In genomic region chr15:98941595-98942255, GRCh38 we compare ENCODE assay signal across 20 cellular contexts.
DNase-seq lines count a peak whose midpoint lies in the region; ATAC-seq and TF ChIP-seq lines count a peak whose summit lies in the region.
"Had no signal": no experiment of that assay in that cellular context is flagged by ENCODE, and none has a peak within 500 bp of the region (broad histone marks: within the 10 kb centered on the region; RNA-seq: fewer than 3 reads in every experiment).

No MANE protein-coding gene starts in this region.

- H2AFZ ChIP-seq in GM23248, result no peak overlapping the region

- DNase-seq in GM23248, result no peak
- DNase-seq in amniotic epithelial cell (ENCODE audit: low read depth), result peak; percentile 63
- no peak for DNase-seq in nephron progenitor cell
- no peak for DNase-seq in transverse colon
- no peak for DNase-seq in stomach
- DNase-seq: activated CD4-positive, alpha-beta memory T cell treated with anti-CD3 and anti-CD28 coated beads for 36 hours; activated CD4-positive, CD25-positive, alpha-beta regulatory T cell; amygdala; caudate nucleus; CD8-positive, alpha-beta T cell; dorsolateral prefrontal cortex; foreskin keratinocyte; mesenchymal stem cell; natural killer cell; NCI-H2029; stimulated activated CD4-positive, alpha-beta T cell treated with anti-CD3 and anti-CD28 coated beads, Interleukin-12 subunit alpha, Interleukin-12 subunit beta, amount 100 ng/mL, for 4 hours had no signal

- H3K9me3 Mint-ChIP-seq in nephron progenitor cell, result no peaks in the 10 kb centered on the region
- H3K9me3 Mint-ChIP-seq: activated CD4-positive, alpha-beta memory T cell treated with anti-CD3 and anti-CD28 coated beads for 36 hours; CD8-positive, alpha-beta T cell; natural killer cell; T-helper 2 cell treated with Interferon-gamma antibody and Interleukin-4, amounts not matched to agents 5 μg/mL and 100 μg/mL, for 36 hours had no signal

- peaks cover 77% of the 10 kb centered on the region for H3K36me3 Mint-ChIP-seq in nephron progenitor cell (ENCODE audit: low read depth)

- H3K4me3 ChIP-seq in GM23248 (no peak overlapping the region), transverse colon (no peak overlapping the region), stomach (no peak overlapping the region)
- H3K4me3 ChIP-seq: dorsolateral prefrontal cortex had no signal

- no peaks in the 10 kb centered on the region for H3K79me2 ChIP-seq in GM23248 (ENCODE audit: insufficient read depth)

- peaks cover 4% of the 10 kb centered on the region for H3K27me3 Mint-ChIP-seq in nephron progenitor cell (ENCODE audit: low read depth, poor library complexity)
- H3K27me3 Mint-ChIP-seq: activated CD4-positive, alpha-beta memory T cell treated with anti-CD3 and anti-CD28 coated beads for 36 hours had no signal

- no peak overlapping the region for H3K4me3 Mint-ChIP-seq in nephron progenitor cell
- H3K4me3 Mint-ChIP-seq: activated CD4-positive, alpha-beta memory T cell treated with anti-CD3 and anti-CD28 coated beads for 36 hours; CD8-positive, alpha-beta T cell; natural killer cell; T-helper 2 cell treated with Interferon-gamma antibody and Interleukin-4, amounts not matched to agents 5 μg/mL and 100 μg/mL, for 36 hours had no signal

- H3K9me2 ChIP-seq in GM23248 (ENCODE audit: insufficient read depth), result no peaks in the 10 kb centered on the region

- peaks cover 65% of the 10 kb centered on the region for H3K36me3 ChIP-seq in GM23248 (ENCODE audit: low read depth)
- peaks cover 0 to 16% (median 2%) of the 10 kb centered on the region in 4 donors for H3K36me3 ChIP-seq in transverse colon
- H3K36me3 ChIP-seq in stomach, result peaks cover 30 to 94% (median 81%) of the 10 kb centered on the region in 4 donors

- H3K4me2 ChIP-seq in GM23248 (ENCODE audit: unreplicated experiment), result no peak overlapping the region
- H3K4me2 ChIP-seq: KMS-11 had no signal

- H3K27ac Mint-ChIP-seq in nephron progenitor cell, result peak overlapping the region; percentile 67
- H3K27ac Mint-ChIP-seq: activated CD4-positive, alpha-beta memory T cell treated with anti-CD3 and anti-CD28 coated beads for 36 hours; CD8-positive, alpha-beta T cell; natural killer cell; T-helper 2 cell treated with Interferon-gamma antibody and Interleukin-4, amounts not matched to agents 5 μg/mL and 100 μg/mL, for 36 hours had no signal

- H3K9me3 ChIP-seq in GM23248 (ENCODE audit: low read depth), result no peaks in the 10 kb centered on the region
- no peaks in the 10 kb centered on the region for H3K9me3 ChIP-seq in transverse colon
- H3K9me3 ChIP-seq in stomach, result no peaks in the 10 kb centered on the region

- TF ChIP-seq EP300 in transverse colon (IDR thresholded peaks at IDR 0.05; ENCODE audit: low read depth) (no peak), stomach (IDR thresholded peaks at IDR 0.05) (no peak)

- H3K27ac ChIP-seq in GM23248 (peak overlapping the region; percentile 50), transverse colon (peak overlapping the region in 3 of 4 donors; percentile 61 to 72 (median 65)), stomach (no peak overlapping the region)
- H3K27ac ChIP-seq: foreskin keratinocyte, KMS-11 had no signal

- H3K27me3 ChIP-seq in GM23248 (replicated peaks; ENCODE audit: insufficient read depth), result no peaks in the 10 kb centered on the region
- H3K27me3 ChIP-seq in transverse colon, result no peaks in the 10 kb centered on the region
- H3K27me3 ChIP-seq in stomach, result no peaks in the 10 kb centered on the region
- H3K27me3 ChIP-seq: dorsolateral prefrontal cortex, foreskin keratinocyte had no signal

- peaks cover 8% of the 10 kb centered on the region; the same call in 1 of the 2 replicates for H3K4me1 ChIP-seq in GM23248 (ENCODE audit: insufficient read depth)
- H3K4me1 ChIP-seq in transverse colon, result peaks cover 12 to 34% (median 21%) of the 10 kb centered on the region in 4 donors
- peaks cover 3 to 49% (median 29%) of the 10 kb centered on the region in 4 donors for H3K4me1 ChIP-seq in stomach
- H3K4me1 ChIP-seq: foreskin keratinocyte had no signal

- intact Hi-C loops in transverse colon (cut with DNase I; ENCODE audit: low total_unique reads) (no loop called here), stomach (cut with DNase I; ENCODE audit: low total_unique reads) (no loop called here)

- TF ChIP-seq POLR2A in transverse colon (IDR thresholded peaks at IDR 0.05) (no peak), stomach (IDR thresholded peaks at IDR 0.05) (no peak)

- H3K9ac ChIP-seq in GM23248, result no peak overlapping the region
- H3K9ac ChIP-seq: KMS-11 had no signal

- peaks cover 10% of the 10 kb centered on the region for H3K4me1 Mint-ChIP-seq in nephron progenitor cell

- in situ Hi-C loops in GM23248 (cut with MboI), result no loop called here
- in situ Hi-C loops in transverse colon (cut with MboI; ENCODE audit: low pct_ligation_motif_present in 1 of 4, low pct_unique_long_range_greater_than_20kb in 1 of 4, low sequenced_read_pairs in 3 of 4), result no loop called here

- H3F3A ChIP-seq in GM23248 (ENCODE audit: insufficient read depth), result peaks cover 19% of the 10 kb centered on the region; the same call in 1 of the 2 replicates

- ATAC-seq in esophagus mucosa (no peak), HG02884 (IDR thresholded peaks at IDR 0.05; ENCODE audit: unreplicated experiment) (no peak)
- ATAC-seq: CD8-positive, alpha-beta T cell; foreskin keratinocyte; natural killer cell had no signal

- TF ChIP-seq CTCF in nephron progenitor cell (IDR thresholded peaks at IDR 0.05) (no peak), transverse colon (IDR thresholded peaks at IDR 0.05) (no peak), stomach (IDR thresholded peaks at IDR 0.05) (no peak)

- WGBS in GM23248 (ENCODE audit: low coverage in 1 of 2, low lambda C conversion rate in 2 of 2, missing lambda C conversion rate in 2 of 2), 2 experiments, result 81 to 84% methylated on average over 5 of the region's 5 CpGs
- WGBS in transverse colon (ENCODE audit: low coverage in 1 of 2), 2 donors, result 45 to 49% methylated on average over 5 of the region's 5 CpGs
- 46 to 61% (median 59%) methylated on average over 5 of the region's 5 CpGs for WGBS in stomach, 5 donors

- no peaks in the 10 kb centered on the region for H4K20me1 ChIP-seq in GM23248 (ENCODE audit: insufficient read depth)

Comparison
In these comparisons a context has a peak if more than half of its experiments do, and no peak if none do; other contexts are left out.
1. H3K27ac ChIP-seq: peak in GM23248 (single experiment) and transverse colon (3 of 4); none in stomach (0 of 5).